20 cellular contexts compared by ENCODE assay signal in genomic region chr9:126671381-126671831, GRCh38. TPM values are rescaled to one million over a fixed set of nuclear protein-coding genes. Genes with fewer than 3 reads are reported as not detected.
DNase-seq lines count a peak whose midpoint lies in the region; ATAC-seq and TF ChIP-seq lines count a peak whose summit lies in the region.
"Had no signal": no experiment of that assay in that cellular context is flagged by ENCODE, and none has a peak within 500 bp of the region (broad histone marks: within the 10 kb centered on the region; RNA-seq: fewer than 3 reads in every experiment).

No MANE protein-coding gene starts in this region.

- TF ChIP-seq CTCF in SK-N-SH (IDR thresholded peaks at IDR 0.05), result no peak
- no peak for TF ChIP-seq CTCF in testis (IDR thresholded peaks at IDR 0.05)

- peaks cover 46% of the 10 kb centered on the region for H3K27me3 Mint-ChIP-seq in activated T-cell treated with anti-CD3 and anti-CD28 coated beads, Interleukin-2, amount 50 U/mL, for 24 hours

- H3K4me1 ChIP-seq in SK-N-SH (ENCODE audit: control insufficient read depth in 1 of 2, insufficient read depth in 2 of 2, low read depth in 1 of 2, low read length in 1 of 2) (peaks cover 0 to 26% of the 10 kb centered on the region in 2 experiments; a peak in 1 of 4 replicates), right cardiac atrium (ENCODE audit: control insufficient read depth, insufficient read depth, low read length) (no peaks in the 10 kb centered on the region), testis (peaks cover 3% of the 10 kb centered on the region)
- H3K4me1 ChIP-seq: right lobe of liver had no signal

- H3K36me3 ChIP-seq in SK-N-SH (replicated peaks in 1 of 2; ENCODE audit: control insufficient read depth in 1 of 2, insufficient read depth in 2 of 2, low read length in 1 of 2), result no peaks in the 10 kb centered on the region
- no peaks in the 10 kb centered on the region for H3K36me3 ChIP-seq in testis (ENCODE audit: low read depth, missing control alignments)
- H3K36me3 ChIP-seq: MG63, right lobe of liver had no signal

- H3K27ac Mint-ChIP-seq in activated T-cell treated with anti-CD3 and anti-CD28 coated beads, Interleukin-2, amount 50 U/mL, for 24 hours, result no peak overlapping the region
- H3K27ac Mint-ChIP-seq: activated CD4-positive, alpha-beta T cell treated with anti-CD3 and anti-CD28 coated beads, Interleukin-2, amount 10 ng/mL, durations not matched to agents 7 days and 5 days; mesothelial cell of epicardium had no signal

- ATAC-seq in SK-N-SH treated with all-trans-retinoic acid at 6 μM for 48 hours (no peak; the same call in 2 of the 3 replicates), right cardiac atrium (peak; percentile 60 to 76), GM21723 (IDR thresholded peaks at IDR 0.05; ENCODE audit: unreplicated experiment) (no peak), GM18870 (IDR thresholded peaks at IDR 0.05; ENCODE audit: unreplicated experiment) (no peak)
- ATAC-seq: esophagus mucosa had no signal

- TF ChIP-seq POLR2A in testis (IDR thresholded peaks at IDR 0.05), result no peak

- POLR2A ChIA-PET in SK-N-SH (lab: Yijun Ruan, JAX), result no interaction called here

- no peak overlapping the region for H2AFZ ChIP-seq in SK-N-SH (ENCODE audit: low read depth)

- 28% methylated on average over 15 of the region's 20 CpGs for WGBS in SK-N-SH (ENCODE audit: low lambda C conversion rate)
- 20% methylated on average over 20 of the region's 20 CpGs for WGBS in right cardiac atrium
- WGBS in testis, 2 donors, result 49 to 54% methylated on average over 9 to 14 of the region's 20 CpGs

- H3K36me3 Mint-ChIP-seq in activated T-cell treated with anti-CD3 and anti-CD28 coated beads, Interleukin-2, amount 50 U/mL, for 24 hours (ENCODE audit: low read depth), result no peaks in the 10 kb centered on the region

- H3K4me3 Mint-ChIP-seq in activated T-cell treated with anti-CD3 and anti-CD28 coated beads, Interleukin-2, amount 50 U/mL, for 24 hours, result no peak overlapping the region
- H3K4me3 Mint-ChIP-seq: activated CD4-positive, alpha-beta T cell treated with anti-CD3 and anti-CD28 coated beads, Interleukin-2, amount 10 ng/mL, durations not matched to agents 7 days and 5 days; mesothelial cell of epicardium had no signal

- H3K9me3 ChIP-seq in SK-N-SH (no peaks in the 10 kb centered on the region), right cardiac atrium (ENCODE audit: control insufficient read depth, low read length) (no peaks in the 10 kb centered on the region), testis (no peaks in the 10 kb centered on the region)
- H3K9me3 ChIP-seq: MG63, right lobe of liver had no signal

- H3K27ac ChIP-seq in SK-N-SH (ENCODE audit: low read depth in 2 of 2, low read length in 1 of 2), result no peak overlapping the region
- no peak overlapping the region for H3K27ac ChIP-seq in right cardiac atrium (ENCODE audit: low read length)
- H3K27ac ChIP-seq in testis, result no peak overlapping the region
- H3K27ac ChIP-seq: right lobe of liver, SK-N-MC had no signal

- DNase-seq in SK-N-SH (peak; percentile 70), SHP77 (lab: John Stamatoyannopoulos, UW) (peak; percentile 61 to 72), right cardiac atrium (peak; percentile 49 to 91 (median 87)), testis (peak; percentile 25)
- DNase-seq in activated T-cell treated with anti-CD3 and anti-CD28 coated beads, Interleukin-2, amount 50 U/mL, for 24 hours, result no peak
- DNase-seq: activated CD4-positive, alpha-beta T cell treated with anti-CD3 and anti-CD28 coated beads, Interleukin-2, amount 10 ng/mL, durations not matched to agents 7 days and 5 days; activated naive CD4-positive, alpha-beta T cell treated with anti-CD3 and anti-CD28 coated beads, Interleukin-2, amount 50 U/mL, for 16 hours; dermis blood vessel endothelial cell; GF-D8; islet precursor cell; MG63; stimulated activated CD4-positive, alpha-beta T cell treated with anti-CD3 and anti-CD28 coated beads, Interleukin-2, amount 100 ng/mL, for 48 hours had no signal

- intact Hi-C loops in right cardiac atrium (cut with DNase I), result no loop called here
- intact Hi-C loops in testis (cut with DNase I; ENCODE audit: low total_unique reads), result no loop called here

- H4K20me1 ChIP-seq in SK-N-SH (ENCODE audit: insufficient read depth), result no peaks in the 10 kb centered on the region

- H3K4me1 Mint-ChIP-seq in activated T-cell treated with anti-CD3 and anti-CD28 coated beads, Interleukin-2, amount 50 U/mL, for 24 hours (ENCODE audit: low read depth), result peaks cover 5% of the 10 kb centered on the region

- H3F3A ChIP-seq in SK-N-SH (replicated peaks; ENCODE audit: insufficient read depth), result no peaks in the 10 kb centered on the region

- no peak overlapping the region for H3K4me3 ChIP-seq in SK-N-SH (ENCODE audit: low read depth in 2 of 2, low read length in 1 of 2)
- no peak overlapping the region for H3K4me3 ChIP-seq in right cardiac atrium (ENCODE audit: low read length)
- no peak overlapping the region for H3K4me3 ChIP-seq in testis
- H3K4me3 ChIP-seq: MG63, right lobe of liver, SK-N-MC had no signal

- H3K27me3 ChIP-seq in SK-N-SH (ENCODE audit: insufficient read depth), result peaks cover 28% of the 10 kb centered on the region
- no peaks in the 10 kb centered on the region for H3K27me3 ChIP-seq in right cardiac atrium (ENCODE audit: control insufficient read depth, insufficient read depth)
- H3K27me3 ChIP-seq in testis, result no peaks in the 10 kb centered on the region
- H3K27me3 ChIP-seq: MG63 had no signal

- no peak for TF ChIP-seq RAD21 in SK-N-SH (IDR thresholded peaks at IDR 0.05; ENCODE audit: low read length)

- CTCF ChIA-PET in SK-N-SH (lab: Yijun Ruan, JAX), result interaction anchor here (0.7 to 4.9 kb wide), 9 partner anchors 9 to 171 kb away, joined by 3 to 29 read pairs (median 5); no protein-coding TSS in a partner anchor

- H3K9me3 Mint-ChIP-seq in activated T-cell treated with anti-CD3 and anti-CD28 coated beads, Interleukin-2, amount 50 U/mL, for 24 hours, result no peaks in the 10 kb centered on the region
- H3K9me3 Mint-ChIP-seq: activated CD4-positive, alpha-beta T cell treated with anti-CD3 and anti-CD28 coated beads, Interleukin-2, amount 10 ng/mL, durations not matched to agents 7 days and 5 days; mesothelial cell of epicardium had no signal

- no peak overlapping the region for H3K9ac ChIP-seq in SK-N-SH

- no peaks in the 10 kb centered on the region for H3K79me2 ChIP-seq in SK-N-SH (ENCODE audit: insufficient read depth)

- no peaks in the 10 kb centered on the region for H3K9me2 ChIP-seq in SK-N-SH

- TF ChIP-seq EP300 in SK-N-SH (IDR thresholded peaks at IDR 0.05; ENCODE audit: borderline replicate concordance in 1 of 2, low read depth in 1 of 2, low read length in 1 of 2), result no peak

- no peak overlapping the region for H3K4me2 ChIP-seq in SK-N-SH

TF ChIP-seq in SK-N-SH, 30 proteins besides CTCF, POLR2A, EP300 and RAD21:
- TF ChIP-seq RXRA (IDR thresholded peaks at IDR 0.05; ENCODE audit: borderline replicate concordance, low read depth), result no peak
- peak; percentile 25; the same call in 1 of the 2 replicates for TF ChIP-seq GATA2 (CRISPR knock-in tag; IDR thresholded peaks at IDR 0.05)

TF ChIP-seq in SK-N-SH treated with all-trans-retinoic acid at 6 μM for 48 hours, 23 proteins besides CTCF, POLR2A, EP300 and RAD21:
- no peak for TF ChIP-seq ZFP30 (CRISPR knock-in tag; IDR thresholded peaks at IDR 0.05)
- no peak for TF ChIP-seq CSDC2 (CRISPR knock-in tag; IDR thresholded peaks at IDR 0.05)
- no peak for TF ChIP-seq ZFP3 (CRISPR knock-in tag; IDR thresholded peaks at IDR 0.05)

RNA-seq across cellular contexts. Expression of gene LMX1B, which starts 57.7 kb away (rescaled TPM):
- polyA plus RNA-seq in SK-N-SH (2012; rRNA removed) (not detected in 2 replicates), right cardiac atrium (0.81 TPM), testis (ENCODE audit: insufficient read depth, low read depth, low replicate concordance) (2.8 TPM)
- polyA plus RNA-seq in SK-N-SH (2012; cell fraction: cytosol; rRNA removed), result not detected in 2 replicates
- polyA plus RNA-seq in SK-N-SH (2012; cell fraction: nucleus; rRNA removed), result not detected in 2 replicates
- total RNA-seq in right cardiac atrium (1 to 10 TPM; 1.0 to 3.6 (median 1.8) TPM), testis (1 to 10 TPM; 7.6 TPM)
- total RNA-seq: activated CD4-positive, alpha-beta T cell treated with anti-CD3 and anti-CD28 coated beads, Interleukin-2, amount 10 ng/mL, durations not matched to agents 7 days and 5 days; dermis blood vessel endothelial cell; esophagus mucosa; OCI-LY7; right lobe of liver had no signal

Comparison
In these comparisons a context has a peak if more than half of its experiments do, and no peak if none do; other contexts are left out.
1. ATAC-seq: peak in right cardiac atrium (2 of 2); none in SK-N-SH treated with all-trans-retinoic acid at 6 μM for 48 hours (single experiment), GM21723 (single experiment) and GM18870 (single experiment).